In genomic region chr17:73643012-73643845, GRCh38 we compare ENCODE assay signal across 3 cellular contexts.
A peak's percentile ranks its signal among the peaks of the same experiment; 100 is the strongest.
TF ChIP-seq lines count a peak whose summit lies in the region.

No MANE protein-coding gene starts in this region.

TF ChIP-seq in A549, 52 proteins besides CTCF, POLR2A, EP300 and RAD21 (continued from another document):
- no peak for TF ChIP-seq ESRRA (IDR thresholded peaks at IDR 0.05; ENCODE audit: borderline replicate concordance, low read length)
- TF ChIP-seq HDAC2 (IDR thresholded peaks at IDR 0.05): no peak
- TF ChIP-seq POLR2AphosphoS2 (conservative IDR thresholded peaks at IDR 0.05; ENCODE audit: low read length): no peak
- no peak for TF ChIP-seq HOXB5 (CRISPR knock-in tag; IDR thresholded peaks at IDR 0.05)
- TF ChIP-seq MAZ (IDR thresholded peaks at IDR 0.05; ENCODE audit: borderline replicate concordance, low read depth, low read length): no peak
- peak; percentile 58; the same call in 1 of the 2 replicates for TF ChIP-seq RNF2 (IDR thresholded peaks at IDR 0.05; ENCODE audit: borderline replicate concordance, low read depth)
- no peak for TF ChIP-seq ZFP36 (IDR thresholded peaks at IDR 0.05; ENCODE audit: borderline replicate concordance, partially characterized antibody)
- TF ChIP-seq ZNF302 (CRISPR knock-in tag; IDR thresholded peaks at IDR 0.05): no peak
- TF ChIP-seq BHLHE40 (IDR thresholded peaks at IDR 0.05; ENCODE audit: low read depth, low read length): no peak
- no peak for TF ChIP-seq RARB (CRISPR knock-in tag; IDR thresholded peaks at IDR 0.05)
- TF ChIP-seq E2F6 (IDR thresholded peaks at IDR 0.05; ENCODE audit: borderline replicate concordance, low read depth): peak; percentile 48; the same call in 1 of the 2 replicates
- peak; percentile 78 for TF ChIP-seq SMC3 (IDR thresholded peaks at IDR 0.05)
- TF ChIP-seq, protein P1, sequence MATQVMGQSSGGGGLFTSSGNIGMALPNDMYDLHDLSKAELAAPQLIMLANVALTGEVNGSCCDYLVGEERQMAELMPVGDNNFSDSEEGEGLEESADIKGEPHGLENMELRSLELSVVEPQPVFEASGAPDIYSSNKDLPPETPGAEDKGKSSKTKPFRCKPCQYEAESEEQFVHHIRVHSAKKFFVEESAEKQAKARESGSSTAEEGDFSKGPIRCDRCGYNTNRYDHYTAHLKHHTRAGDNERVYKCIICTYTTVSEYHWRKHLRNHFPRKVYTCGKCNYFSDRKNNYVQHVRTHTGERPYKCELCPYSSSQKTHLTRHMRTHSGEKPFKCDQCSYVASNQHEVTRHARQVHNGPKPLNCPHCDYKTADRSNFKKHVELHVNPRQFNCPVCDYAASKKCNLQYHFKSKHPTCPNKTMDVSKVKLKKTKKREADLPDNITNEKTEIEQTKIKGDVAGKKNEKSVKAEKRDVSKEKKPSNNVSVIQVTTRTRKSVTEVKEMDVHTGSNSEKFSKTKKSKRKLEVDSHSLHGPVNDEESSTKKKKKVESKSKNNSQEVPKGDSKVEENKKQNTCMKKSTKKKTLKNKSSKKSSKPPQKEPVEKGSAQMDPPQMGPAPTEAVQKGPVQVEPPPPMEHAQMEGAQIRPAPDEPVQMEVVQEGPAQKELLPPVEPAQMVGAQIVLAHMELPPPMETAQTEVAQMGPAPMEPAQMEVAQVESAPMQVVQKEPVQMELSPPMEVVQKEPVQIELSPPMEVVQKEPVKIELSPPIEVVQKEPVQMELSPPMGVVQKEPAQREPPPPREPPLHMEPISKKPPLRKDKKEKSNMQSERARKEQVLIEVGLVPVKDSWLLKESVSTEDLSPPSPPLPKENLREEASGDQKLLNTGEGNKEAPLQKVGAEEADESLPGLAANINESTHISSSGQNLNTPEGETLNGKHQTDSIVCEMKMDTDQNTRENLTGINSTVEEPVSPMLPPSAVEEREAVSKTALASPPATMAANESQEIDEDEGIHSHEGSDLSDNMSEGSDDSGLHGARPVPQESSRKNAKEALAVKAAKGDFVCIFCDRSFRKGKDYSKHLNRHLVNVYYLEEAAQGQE (IDR thresholded peaks at IDR 0.05): no peak
- no peak for TF ChIP-seq GATA3 (IDR thresholded peaks at IDR 0.05; ENCODE audit: borderline replicate concordance)

TF ChIP-seq in HEK293, 187 proteins besides CTCF, POLR2A, EP300 and RAD21 (continued from another document and continues in another):
- TF ChIP-seq ZBTB44 (tag by site-specific recombination; IDR thresholded peaks at IDR 0.05) (no peak), FEZF1 (tag by site-specific recombination; IDR thresholded peaks at IDR 0.05) (no peak), KLF1 (tag by site-specific recombination; IDR thresholded peaks at IDR 0.05) (peak; percentile 96), ZNF426 (tag by site-specific recombination; IDR thresholded peaks at IDR 0.05) (no peak), ZNF629 (tag by site-specific recombination; IDR thresholded peaks at IDR 0.05) (peak; percentile 32; the same call in 1 of the 2 replicates), ZNF354C (tag by site-specific recombination; IDR thresholded peaks at IDR 0.05; ENCODE audit: borderline replicate concordance, low read depth) (no peak), ZNF777 (tag by site-specific recombination; IDR thresholded peaks at IDR 0.05; ENCODE audit: borderline replicate concordance) (peak; percentile 29; the same call in 1 of the 2 replicates), ZFP69B (tag by site-specific recombination; IDR thresholded peaks at IDR 0.05) (peak; percentile 53; the same call in 1 of the 2 replicates), SCRT2 (tag by site-specific recombination; IDR thresholded peaks at IDR 0.05) (peak; percentile 98), GLIS1 (tag by site-specific recombination; IDR thresholded peaks at IDR 0.05) (peak; percentile 91), ZBTB8A (tag by site-specific recombination; IDR thresholded peaks at IDR 0.05) (peak; percentile 30; the same call in 1 of the 2 replicates), ZFP3 (tag by site-specific recombination; IDR thresholded peaks at IDR 0.05; ENCODE audit: low read depth) (0 out of 2 replicates have a peak, but pooled peaks have one; percentile 5), ZNF18 (tag by site-specific recombination; IDR thresholded peaks at IDR 0.05) (no peak; the same call in 1 of the 2 replicates), ZNF561 (tag by site-specific recombination; IDR thresholded peaks at IDR 0.05; ENCODE audit: borderline replicate concordance) (no peak), TCF7L2 (IDR thresholded peaks at IDR 0.05; ENCODE audit: borderline replicate concordance, low read depth, low read length) (peak; percentile 9; the same call in 1 of the 2 replicates)
- TF ChIP-seq, protein P2, sequence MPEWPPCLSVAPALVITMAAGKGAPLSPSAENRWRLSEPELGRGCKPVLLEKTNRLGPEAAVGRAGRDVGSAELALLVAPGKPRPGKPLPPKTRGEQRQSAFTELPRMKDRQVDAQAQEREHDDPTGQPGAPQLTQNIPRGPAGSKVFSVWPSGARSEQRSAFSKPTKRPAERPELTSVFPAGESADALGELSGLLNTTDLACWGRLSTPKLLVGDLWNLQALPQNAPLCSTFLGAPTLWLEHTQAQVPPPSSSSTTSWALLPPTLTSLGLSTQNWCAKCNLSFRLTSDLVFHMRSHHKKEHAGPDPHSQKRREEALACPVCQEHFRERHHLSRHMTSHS (tag by site-specific recombination; IDR thresholded peaks at IDR 0.05): no peak

TF ChIP-seq in WTC11, 78 proteins besides CTCF, POLR2A, EP300 and RAD21 (continued from another document and continues in another):
- TF ChIP-seq FOXP4 (CRISPR knock-in tag; IDR thresholded peaks at IDR 0.05) (0 out of 2 replicates have a peak, but pooled peaks have one; percentile 72), CBFB (CRISPR knock-in tag; IDR thresholded peaks at IDR 0.05; ENCODE audit: low read depth) (no peak; the same call in 1 of the 2 replicates), ZNF671 (CRISPR knock-in tag; IDR thresholded peaks at IDR 0.05) (no peak), AR (CRISPR knock-in tag; IDR thresholded peaks at IDR 0.05) (no peak), ZNF232 (CRISPR knock-in tag; IDR thresholded peaks at IDR 0.05) (no peak), ZNF138 (CRISPR knock-in tag; conservative IDR thresholded peaks at IDR 0.05) (0 out of 2 replicates have a peak, but pooled peaks have one; percentile 57), JUN (CRISPR knock-in tag; IDR thresholded peaks at IDR 0.05) (no peak), OVOL2 (CRISPR knock-in tag; IDR thresholded peaks at IDR 0.05; ENCODE audit: borderline replicate concordance) (no peak), ZMAT4 (CRISPR knock-in tag; IDR thresholded peaks at IDR 0.05) (no peak), CREM (CRISPR knock-in tag; IDR thresholded peaks at IDR 0.05) (no peak), ETV6 (CRISPR knock-in tag; IDR thresholded peaks at IDR 0.05) (no peak), STAT6 (CRISPR knock-in tag; conservative IDR thresholded peaks at IDR 0.05; ENCODE audit: low read depth) (no peak), NR2C2 (CRISPR knock-in tag; IDR thresholded peaks at IDR 0.05) (no peak), ZNF121 (CRISPR knock-in tag; IDR thresholded peaks at IDR 0.05) (no peak), ZNF423 (CRISPR knock-in tag; IDR thresholded peaks at IDR 0.05) (peak; percentile 81), MAX (CRISPR knock-in tag; IDR thresholded peaks at IDR 0.05) (peak; percentile 71; the same call in 1 of the 2 replicates), FOXJ3 (CRISPR knock-in tag; IDR thresholded peaks at IDR 0.05; ENCODE audit: borderline replicate concordance) (no peak), ZBTB21 (CRISPR knock-in tag; IDR thresholded peaks at IDR 0.05; ENCODE audit: borderline replicate concordance) (no peak)
- TF ChIP-seq, protein P3, sequence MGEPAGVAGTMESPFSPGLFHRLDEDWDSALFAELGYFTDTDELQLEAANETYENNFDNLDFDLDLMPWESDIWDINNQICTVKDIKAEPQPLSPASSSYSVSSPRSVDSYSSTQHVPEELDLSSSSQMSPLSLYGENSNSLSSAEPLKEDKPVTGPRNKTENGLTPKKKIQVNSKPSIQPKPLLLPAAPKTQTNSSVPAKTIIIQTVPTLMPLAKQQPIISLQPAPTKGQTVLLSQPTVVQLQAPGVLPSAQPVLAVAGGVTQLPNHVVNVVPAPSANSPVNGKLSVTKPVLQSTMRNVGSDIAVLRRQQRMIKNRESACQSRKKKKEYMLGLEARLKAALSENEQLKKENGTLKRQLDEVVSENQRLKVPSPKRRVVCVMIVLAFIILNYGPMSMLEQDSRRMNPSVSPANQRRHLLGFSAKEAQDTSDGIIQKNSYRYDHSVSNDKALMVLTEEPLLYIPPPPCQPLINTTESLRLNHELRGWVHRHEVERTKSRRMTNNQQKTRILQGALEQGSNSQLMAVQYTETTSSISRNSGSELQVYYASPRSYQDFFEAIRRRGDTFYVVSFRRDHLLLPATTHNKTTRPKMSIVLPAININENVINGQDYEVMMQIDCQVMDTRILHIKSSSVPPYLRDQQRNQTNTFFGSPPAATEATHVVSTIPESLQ (CRISPR knock-in tag; IDR thresholded peaks at IDR 0.05): no peak
- TF ChIP-seq, protein P4, sequence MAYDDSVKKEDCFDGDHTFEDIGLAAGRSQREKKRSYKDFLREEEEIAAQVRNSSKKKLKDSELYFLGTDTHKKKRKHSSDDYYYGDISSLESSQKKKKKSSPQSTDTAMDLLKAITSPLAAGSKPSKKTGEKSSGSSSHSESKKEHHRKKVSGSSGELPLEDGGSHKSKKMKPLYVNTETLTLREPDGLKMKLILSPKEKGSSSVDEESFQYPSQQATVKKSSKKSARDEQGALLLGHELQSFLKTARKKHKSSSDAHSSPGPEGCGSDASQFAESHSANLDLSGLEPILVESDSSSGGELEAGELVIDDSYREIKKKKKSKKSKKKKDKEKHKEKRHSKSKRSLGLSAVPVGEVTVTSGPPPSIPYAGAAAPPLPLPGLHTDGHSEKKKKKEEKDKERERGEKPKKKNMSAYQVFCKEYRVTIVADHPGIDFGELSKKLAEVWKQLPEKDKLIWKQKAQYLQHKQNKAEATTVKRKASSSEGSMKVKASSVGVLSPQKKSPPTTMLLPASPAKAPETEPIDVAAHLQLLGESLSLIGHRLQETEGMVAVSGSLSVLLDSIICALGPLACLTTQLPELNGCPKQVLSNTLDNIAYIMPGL (CRISPR knock-in tag; IDR thresholded peaks at IDR 0.05): 0 out of 2 replicates have a peak, but pooled peaks have one; percentile 52
